Comparison of ENCODE assay signal across 3 cellular contexts in genomic region chr2:225438263-225438662, GRCh38.
TF ChIP-seq lines count a peak whose summit lies in the region.

No MANE protein-coding gene starts in this region.

TF ChIP-seq in IMR-90, 13 proteins besides CTCF, POLR2A, EP300 and RAD21:
- peak; percentile 66 for TF ChIP-seq CEBPB (IDR thresholded peaks at IDR 0.05; ENCODE audit: low read depth, low read length)
- TF ChIP-seq RFX5 (IDR thresholded peaks at IDR 0.05; ENCODE audit: low read depth, low read length): no peak

TF ChIP-seq in SK-N-SH, 30 proteins besides CTCF, POLR2A, EP300 and RAD21:
- peak; percentile 25; the same call in 1 of the 2 replicates for TF ChIP-seq TCF12 (IDR thresholded peaks at IDR 0.05)
- TF ChIP-seq RCOR1 (IDR thresholded peaks at IDR 0.05; ENCODE audit: low read length): peak; percentile 50; the same call in 1 of the 2 replicates
- TF ChIP-seq NRF1 (IDR thresholded peaks at IDR 0.05; ENCODE audit: low read depth, low read length): no peak
- TF ChIP-seq YY1 (IDR thresholded peaks at IDR 0.05; ENCODE audit: low read depth): no peak
- TF ChIP-seq TEAD4 (IDR thresholded peaks at IDR 0.05; ENCODE audit: borderline replicate concordance, insufficient read depth): no peak
- TF ChIP-seq SMC3 (IDR thresholded peaks at IDR 0.05; ENCODE audit: low read depth, low read length): no peak
- TF ChIP-seq REST (IDR thresholded peaks at IDR 0.05; ENCODE audit: low read depth, low read length): no peak
- TF ChIP-seq POLR2AphosphoS5 (IDR thresholded peaks at IDR 0.05; ENCODE audit: low read depth, low read length): no peak
- no peak for TF ChIP-seq NFIC (IDR thresholded peaks at IDR 0.05; ENCODE audit: borderline replicate concordance)
- no peak for TF ChIP-seq MEF2A (IDR thresholded peaks at IDR 0.05; ENCODE audit: borderline replicate concordance, low read depth)
- TF ChIP-seq GATA2 (CRISPR knock-in tag; IDR thresholded peaks at IDR 0.05): 0 out of 2 replicates have a peak, but pooled peaks have one; percentile 24

TF ChIP-seq in neural cell, 6 proteins besides CTCF, POLR2A, EP300 and RAD21:
- peak; percentile 26 for TF ChIP-seq POLR2AphosphoS5 (IDR thresholded peaks at IDR 0.05)
- no peak for TF ChIP-seq REST (IDR thresholded peaks at IDR 0.05; ENCODE audit: borderline replicate concordance)
